Comparison of ENCODE assay signal across 16 cellular contexts in the genomic region with DNA sequence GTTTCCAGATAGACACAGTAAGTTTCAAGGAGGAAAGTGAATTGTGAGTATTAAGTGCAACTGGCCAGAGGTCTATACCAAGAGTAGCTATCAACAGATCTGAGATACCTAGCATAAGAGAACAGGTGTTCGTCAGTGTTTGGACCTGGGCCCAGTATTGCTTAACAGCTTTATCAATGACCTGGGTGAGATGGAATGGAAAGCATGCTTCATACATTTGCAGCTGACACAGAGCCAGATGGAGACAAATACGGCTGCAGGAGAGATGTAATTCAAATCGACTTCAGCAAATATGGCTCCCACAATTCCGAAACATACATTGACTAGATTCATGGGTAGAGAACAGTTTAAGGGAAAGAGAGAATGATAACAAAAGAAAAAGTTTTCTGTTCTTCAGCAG. TPM values are rescaled to one million over a fixed set of nuclear protein-coding genes. Genes with fewer than 3 reads are reported as not detected.
DNase-seq lines count a peak whose midpoint lies in the region; ATAC-seq and TF ChIP-seq lines count a peak whose summit lies in the region.
"Had no signal": no experiment of that assay in that cellular context is flagged by ENCODE, and none has a peak within 500 bp of the region (broad histone marks: within the 10 kb centered on the region; RNA-seq: fewer than 3 reads in every experiment).

No MANE protein-coding gene starts in this region.

- H3K4me2 ChIP-seq in HCT116 (ENCODE audit: low read length), result no peak overlapping the region
- H3K4me2 ChIP-seq: SK-N-SH had no signal

- intact Hi-C loops in HCT116 (cut with micrococcal nuclease), result no loop called here
- intact Hi-C loops in MCF 10A (cut with micrococcal nuclease), result no loop called here
- intact Hi-C loops in adrenal gland (cut with DNase I), result no loop called here

- peaks cover 16% of the 10 kb centered on the region for H3K4me1 Mint-ChIP-seq in MCF 10A (ENCODE audit: insufficient read depth, unreplicated experiment)
- H3K4me1 Mint-ChIP-seq: naive B cell had no signal

- no peak overlapping the region for H3K4me3 Mint-ChIP-seq in MCF 10A (ENCODE audit: unreplicated experiment)
- H3K4me3 Mint-ChIP-seq: naive B cell had no signal

- no peak for TF ChIP-seq CTCF in HCT116 (IDR thresholded peaks at IDR 0.05 in 2 of 3, conservative IDR thresholded peaks at IDR 0.05 in 1 of 3; ENCODE audit: borderline replicate concordance in 1 of 3, insufficient read depth in 1 of 3, low read depth in 2 of 3, low read length in 2 of 3)
- no peak for TF ChIP-seq CTCF in MCF 10A (IDR thresholded peaks at IDR 0.05; ENCODE audit: unreplicated experiment)
- no peak for TF ChIP-seq CTCF in adrenal gland (IDR thresholded peaks at IDR 0.05)

- no peaks in the 10 kb centered on the region for H3K9me2 ChIP-seq in HCT116 (ENCODE audit: insufficient read depth)
- H3K9me2 ChIP-seq: SK-N-SH had no signal

- no peak for TF ChIP-seq RAD21 in HCT116 (IDR thresholded peaks at IDR 0.05; ENCODE audit: low read depth)

- no peaks in the 10 kb centered on the region for H3K36me3 ChIP-seq in HCT116 (ENCODE audit: control insufficient read depth in 1 of 2, insufficient read depth in 2 of 2, low read length in 2 of 2)
- no peaks in the 10 kb centered on the region for H3K36me3 ChIP-seq in adrenal gland (replicated peaks in 1 of 2)
- H3K36me3 ChIP-seq: breast epithelium, gastrocnemius medialis, transverse colon had no signal

- WGBS in adrenal gland, 4 donors, result 69 to 75% (median 73%) methylated on average over 4 of the region's 4 CpGs

- H3K27ac ChIP-seq in HCT116 (ENCODE audit: low read depth, low read length), result no peak overlapping the region
- H3K27ac ChIP-seq in adrenal gland, result no peak overlapping the region
- H3K27ac ChIP-seq: breast epithelium, gastrocnemius medialis, transverse colon had no signal

- H3K9me3 ChIP-seq in HCT116 (ENCODE audit: control insufficient read depth in 1 of 2, insufficient read depth in 1 of 2, low read depth in 1 of 2, low read length in 2 of 2), result no peaks in the 10 kb centered on the region
- no peaks in the 10 kb centered on the region for H3K9me3 ChIP-seq in adrenal gland (replicated peaks in 1 of 3)
- H3K9me3 ChIP-seq: breast epithelium, gastrocnemius medialis, SK-N-SH, transverse colon had no signal

- no peaks in the 10 kb centered on the region for H3K27me3 ChIP-seq in HCT116 (ENCODE audit: insufficient read depth, low read length)
- H3K27me3 ChIP-seq in adrenal gland, result no peaks in the 10 kb centered on the region
- H3K27me3 ChIP-seq: breast epithelium, gastrocnemius medialis, transverse colon had no signal

- H3K27ac Mint-ChIP-seq in MCF 10A (ENCODE audit: low read depth, unreplicated experiment), result no peak overlapping the region
- H3K27ac Mint-ChIP-seq: naive B cell had no signal

- H3K27me3 Mint-ChIP-seq in MCF 10A (ENCODE audit: insufficient read depth, unreplicated experiment), result no peaks in the 10 kb centered on the region

- no TSS peak for BruUV-seq in HCT116 (replicated peaks; lab: Mats Ljungman, UMichigan)
- BruUV-seq in MCF 10A (replicated peaks; lab: Mats Ljungman, UMichigan), result no TSS peak

- H3K9me3 Mint-ChIP-seq in MCF 10A (ENCODE audit: unreplicated experiment), result no peaks in the 10 kb centered on the region

- CTCF ChIA-PET in HCT116 (lab: Charles Lee), result interaction anchor here (0.9 kb wide), 1 partner anchor 119 kb away, joined by 3 read pairs; no protein-coding TSS in a partner anchor
- CTCF ChIA-PET in MCF 10A (lab: Yijun Ruan, JAX), result interaction anchor here (0.6 to 2.8 kb wide), 7 partner anchors 13 to 963 kb away, joined by 3 to 24 read pairs (median 4); no protein-coding TSS in a partner anchor

- no peaks in the 10 kb centered on the region for H4K20me1 ChIP-seq in HCT116 (ENCODE audit: insufficient read depth)

- H3K4me3 ChIP-seq in HCT116 (replicated peaks in 1 of 2; ENCODE audit: low read depth in 1 of 2, low read length in 2 of 2) (no peak overlapping the region), adrenal gland (no peak overlapping the region)
- H3K4me3 ChIP-seq: breast epithelium, gastrocnemius medialis, transverse colon had no signal

- H3K79me2 ChIP-seq in HCT116 (ENCODE audit: insufficient read depth, low read length), result no peaks in the 10 kb centered on the region

- peaks cover 9% of the 10 kb centered on the region for H3K36me3 Mint-ChIP-seq in MCF 10A (ENCODE audit: insufficient read depth, unreplicated experiment)
- H3K36me3 Mint-ChIP-seq: naive B cell had no signal

- H3K9ac ChIP-seq in HCT116 (ENCODE audit: low read length), result no peak overlapping the region
- H3K9ac ChIP-seq: SK-N-SH had no signal

- RAD21 ChIA-PET in HCT116 (lab: Charles Lee; ENCODE audit: low non-redundant PET in 1 of 2, low total read pairs in 2 of 2, uncharacterized antibody in 2 of 2, unreplicated experiment in 2 of 2), result no interaction called here

- DNase-seq in HCT116 (ENCODE audit: low read depth, low spot score) (no peak), NCI-H2107 treated with DMSO at 0.1 percent for 48 hours (lab: John Stamatoyannopoulos, UW; ENCODE audit: unreplicated experiment) (peak; percentile 92), MCF 10A (ENCODE audit: unreplicated experiment) (peak; percentile 73), mucosa of gallbladder (ENCODE audit: low spot score) (peak; percentile 92), activated T-cell treated with anti-CD3 and anti-CD28 coated beads for 4 hours (no peak), NCI-H446 treated with DMSO at 0.1 percent for 48 hours (lab: John Stamatoyannopoulos, UW) (no peak), adrenal gland (no peak)
- DNase-seq: activated naive CD4-positive, alpha-beta T cell treated with Interleukin-2 at 50 U/mL for 16 hours; EL; gastrocnemius medialis; naive B cell; SK-N-SH; transverse colon had no signal

- POLR2A ChIA-PET in HCT116 (lab: Charles Lee) (no interaction called here), MCF 10A (lab: Yijun Ruan, JAX) (interaction anchor here (0.7 to 1.1 kb wide), 2 partner anchors 19 to 119 kb away, joined by 3 to 5 read pairs; no protein-coding TSS in a partner anchor)

- ATAC-seq in HCT116, result no peak
- no peak for ATAC-seq in HG03442 (IDR thresholded peaks at IDR 0.05; ENCODE audit: unreplicated experiment)
- ATAC-seq: gastrocnemius medialis had no signal

- H3K4me1 ChIP-seq in HCT116 (ENCODE audit: control insufficient read depth in 1 of 2, insufficient read depth in 2 of 2, low read length in 2 of 2) (peaks cover 16 to 27% of the 10 kb centered on the region in 2 experiments), adrenal gland (replicated peaks in 1 of 2) (no peaks in the 10 kb centered on the region)
- H3K4me1 ChIP-seq: breast epithelium, transverse colon had no signal

- H2AFZ ChIP-seq in HCT116 (ENCODE audit: low read depth, low read length, poor library complexity, severe bottlenecking), result no peak overlapping the region

- TF ChIP-seq POLR2A in HCT116 (IDR thresholded peaks at IDR 0.05; ENCODE audit: borderline replicate concordance, extremely low read depth, insufficient read depth, insufficient read length), result no peak
- no peak for TF ChIP-seq POLR2A in adrenal gland (IDR thresholded peaks at IDR 0.05)

TF ChIP-seq in HCT116, 20 proteins besides CTCF, POLR2A, EP300 and RAD21:
- TF ChIP-seq ATF3 (IDR thresholded peaks at IDR 0.05) (no peak), CEBPB (IDR thresholded peaks at IDR 0.05; ENCODE audit: low read depth) (0 out of 2 replicates have a peak, but pooled peaks have one; percentile 30)

RNA-seq across cellular contexts. Expression of gene COBL, which starts 27.8 kb away (rescaled TPM):
- 19.3 TPM for total RNA-seq in HCT116 (2021; ENCODE audit: unreplicated experiment)
- polyA plus RNA-seq in HCT116 (2012), result 11.6 and 12.0 TPM in 2 replicates
- total RNA-seq in MCF 10A (2022), result 7.3 and 12.3 TPM in 2 replicates
- 87.3 TPM for total RNA-seq in mucosa of gallbladder
- total RNA-seq in adrenal gland, result 1 to 10 TPM in 1 of 8 donors, under 1 TPM in 7; 0.09 to 1.2 (median 0.42) TPM
- 1 to 10 TPM in 1 of 3 donors, under 1 TPM in 2; 0.57 to 1.4 (median 0.71) TPM for polyA plus RNA-seq in adrenal gland
- polyA plus RNA-seq: BJ had no signal

Comparison
In these comparisons a context has a peak if more than half of its experiments do, and no peak if none do; other contexts are left out.
1. DNase-seq: peak in NCI-H2107 treated with DMSO at 0.1 percent for 48 hours (single experiment), MCF 10A (single experiment) and mucosa of gallbladder (single experiment); none in HCT116 (single experiment), activated T-cell treated with anti-CD3 and anti-CD28 coated beads for 4 hours (single experiment), NCI-H446 treated with DMSO at 0.1 percent for 48 hours (single experiment) and adrenal gland (0 of 7).